Comparison of ENCODE assay signal across 15 cellular contexts in the genomic region with DNA sequence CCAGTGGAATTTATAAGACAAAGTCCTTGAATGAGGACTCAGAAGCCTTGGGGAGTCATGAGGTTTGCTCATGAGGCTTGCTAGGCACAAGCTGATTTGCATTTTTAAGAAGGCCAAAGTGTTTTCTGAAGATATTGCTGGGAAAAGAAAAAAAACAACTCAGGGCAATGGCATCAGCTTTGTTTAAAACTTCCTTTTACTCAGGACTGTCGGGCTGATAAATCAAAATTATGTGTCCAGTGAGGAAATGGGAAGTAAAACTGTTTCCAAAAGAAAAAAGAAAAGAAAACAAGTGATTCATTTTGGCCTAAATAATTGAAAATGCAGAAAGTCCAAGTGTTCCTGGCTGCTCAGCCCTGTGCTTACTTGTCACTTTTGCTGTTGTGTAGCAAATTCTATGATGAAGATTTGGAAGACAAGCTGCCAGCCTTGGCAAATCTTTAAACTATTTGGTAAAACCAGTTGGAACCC.
DNase-seq lines count a peak whose midpoint lies in the region; ATAC-seq and TF ChIP-seq lines count a peak whose summit lies in the region.
"Had no signal": no experiment of that assay in that cellular context is flagged by ENCODE, and none has a peak within 500 bp of the region (broad histone marks: within the 10 kb centered on the region; RNA-seq: fewer than 3 reads in every experiment).

No MANE protein-coding gene starts in this region.

- H3K36me3 ChIP-seq in DOHH2 (ENCODE audit: control insufficient read depth, low read length) = peaks cover 2% of the 10 kb centered on the region; the same call in 1 of the 2 replicates
- no peaks in the 10 kb centered on the region for H3K36me3 ChIP-seq in right atrium auricular region
- H3K36me3 ChIP-seq in skeletal muscle satellite cell (ENCODE audit: insufficient read depth, low read length) = no peaks in the 10 kb centered on the region
- H3K36me3 ChIP-seq: pancreas had no signal

- in situ Hi-C loops in astrocyte of the spinal cord (cut with HindIII; ENCODE audit: low sequenced_read_pairs) = no loop called here

- H3K4me1 ChIP-seq in DOHH2 (ENCODE audit: control insufficient read depth, low read length) (peaks cover 90% of the 10 kb centered on the region), right atrium auricular region (no peaks in the 10 kb centered on the region), skeletal muscle satellite cell (ENCODE audit: control insufficient read depth, insufficient read depth, low read length) (peaks cover 20% of the 10 kb centered on the region)

- peak overlapping the region; percentile 42 for H3K27ac ChIP-seq in DOHH2 (ENCODE audit: low read depth, low read length)
- peak overlapping the region in 1 of 2 donors; percentile 63 for H3K27ac ChIP-seq in right atrium auricular region

- no peaks in the 10 kb centered on the region for H3K9me3 ChIP-seq in DOHH2 (ENCODE audit: control insufficient read depth, insufficient read depth, low read length)
- H3K9me3 ChIP-seq in right atrium auricular region = no peaks in the 10 kb centered on the region
- H3K9me3 ChIP-seq in skeletal muscle satellite cell (replicated peaks; ENCODE audit: low read length) = no peaks in the 10 kb centered on the region
- H3K9me3 ChIP-seq: pancreas had no signal

- peaks cover 6% of the 10 kb centered on the region for H3F3A ChIP-seq in DOHH2 (ENCODE audit: control insufficient read depth, insufficient read depth)

- H3K9me2 ChIP-seq in DOHH2 (replicated peaks; ENCODE audit: control insufficient read depth, low read length) = no peaks in the 10 kb centered on the region

- H3K4me2 ChIP-seq in DOHH2 (ENCODE audit: low read length) (peak overlapping the region; percentile 42), skeletal muscle satellite cell (ENCODE audit: low read length) (peak overlapping the region; percentile 10)

- DNase-seq in astrocyte of the spinal cord (ENCODE audit: low read depth, low spot score) (peak; percentile 42), right atrium auricular region (ENCODE audit: low spot score) (peak; percentile 60), left lobe of liver (ENCODE audit: low spot score) (no peak)
- no peak for DNase-seq in activated CD8-positive, alpha-beta memory T cell treated with anti-CD3 and anti-CD28 coated beads for 24 hours
- DNase-seq: activated T-cell treated with anti-CD3 and anti-CD28 coated beads, Interleukin-2, amount 50 U/mL, for 4 hours; amniotic stem cell; C1 segment of cervical spinal cord; KG1; NCI-H1436 treated with DMSO at 0.1 percent for 48 hours; pancreas had no signal

- H3K79me2 ChIP-seq in DOHH2 (ENCODE audit: control insufficient read depth, low read length) = no peaks in the 10 kb centered on the region

- no peak overlapping the region for H3K9ac ChIP-seq in skeletal muscle satellite cell (ENCODE audit: low read depth, low read length)

- no peaks in the 10 kb centered on the region for H3K27me3 ChIP-seq in DOHH2 (ENCODE audit: control insufficient read depth, low read length)
- H3K27me3 ChIP-seq in right atrium auricular region = no peaks in the 10 kb centered on the region
- H3K27me3 ChIP-seq in skeletal muscle satellite cell (ENCODE audit: control insufficient read depth, insufficient read depth, low read length) = no peaks in the 10 kb centered on the region
- H3K27me3 ChIP-seq: pancreas had no signal

- TF ChIP-seq CTCF in DOHH2 (IDR thresholded peaks at IDR 0.05; ENCODE audit: low read depth, low read length, poor library complexity, severe bottlenecking) (no peak), astrocyte of the spinal cord (IDR thresholded peaks at IDR 0.05; ENCODE audit: low read depth, low read length) (no peak), right atrium auricular region (IDR thresholded peaks at IDR 0.05) (no peak)

- no peaks in the 10 kb centered on the region for H4K20me1 ChIP-seq in DOHH2 (ENCODE audit: control insufficient read depth, insufficient read depth, low read depth, low read length)

- ATAC-seq in left lobe of liver (no peak), GM19324 (IDR thresholded peaks at IDR 0.05; ENCODE audit: low FRiP score, unreplicated experiment) (no peak), HG02610 (IDR thresholded peaks at IDR 0.05; ENCODE audit: unreplicated experiment) (no peak)
- ATAC-seq: activated T-cell treated with anti-CD3 and anti-CD28 coated beads, Interleukin-2, amount 50 U/mL, for 4 hours had no signal

- H3K4me3 ChIP-seq in DOHH2 (ENCODE audit: low read length) (peak overlapping the region; percentile 26; the same call in 1 of the 2 replicates), astrocyte of the spinal cord (ENCODE audit: low read depth, low read length) (no peak overlapping the region), right atrium auricular region (no peak overlapping the region), skeletal muscle satellite cell (ENCODE audit: low read length) (no peak overlapping the region)
- H3K4me3 ChIP-seq: coronary artery, pancreas had no signal

Comparison
In these comparisons a context has a peak if more than half of its experiments do, and no peak if none do; other contexts are left out.
1. DNase-seq: peak in astrocyte of the spinal cord (single experiment) and right atrium auricular region (single experiment); none in left lobe of liver (single experiment) and activated CD8-positive, alpha-beta memory T cell treated with anti-CD3 and anti-CD28 coated beads for 24 hours (single experiment).